3 cellular contexts compared by ENCODE assay signal in genomic region chr19:15862444-15862843, GRCh38.
A peak's percentile ranks its signal among the peaks of the same experiment; 100 is the strongest.
TF ChIP-seq lines count a peak whose summit lies in the region.

No MANE protein-coding gene starts in this region.

TF ChIP-seq in HepG2, 621 proteins besides CTCF, POLR2A, EP300 and RAD21:
- TF ChIP-seq PCBP1 (IDR thresholded peaks at IDR 0.05; ENCODE audit: borderline replicate concordance, low read depth, low read length) (peak; percentile 92), ZNF597 (CRISPR knock-in tag; IDR thresholded peaks at IDR 0.05) (no peak), ZSCAN20 (CRISPR knock-in tag; IDR thresholded peaks at IDR 0.05; ENCODE audit: borderline replicate concordance) (no peak), HNRNPK (IDR thresholded peaks at IDR 0.05; ENCODE audit: low read depth, low read length, poor library complexity, severe bottlenecking) (peak; percentile 97)

TF ChIP-seq in HCT116, 20 proteins besides CTCF, POLR2A, EP300 and RAD21:
- TF ChIP-seq TCF7L2 (IDR thresholded peaks at IDR 0.05; ENCODE audit: borderline replicate concordance, extremely low read depth, insufficient read depth, insufficient read length) (no peak), REST (IDR thresholded peaks at IDR 0.05; ENCODE audit: low read depth) (no peak), EZH2 (IDR thresholded peaks at IDR 0.05) (no peak), EZH2phosphoT487 (IDR thresholded peaks at IDR 0.05; ENCODE audit: borderline replicate concordance) (no peak), CEBPB (IDR thresholded peaks at IDR 0.05; ENCODE audit: low read depth) (no peak), ZFX (IDR thresholded peaks at IDR 0.05) (no peak), SIN3A (IDR thresholded peaks at IDR 0.05; ENCODE audit: low read depth) (no peak), CBX3 (IDR thresholded peaks at IDR 0.05; ENCODE audit: low read depth) (no peak), JUND (IDR thresholded peaks at IDR 0.05) (no peak), ELF1 (IDR thresholded peaks at IDR 0.05; ENCODE audit: borderline replicate concordance, low read depth) (no peak), EGR1 (IDR thresholded peaks at IDR 0.05; ENCODE audit: low read depth) (no peak), YY1 (IDR thresholded peaks at IDR 0.05; ENCODE audit: extremely low read depth, insufficient replicate concordance, low read depth, low read length) (no peak), POLR2AphosphoS5 (IDR thresholded peaks at IDR 0.05; ENCODE audit: low read depth, low read length) (no peak), SRF (IDR thresholded peaks at IDR 0.05; ENCODE audit: low read depth) (no peak), FOSL1 (IDR thresholded peaks at IDR 0.05; ENCODE audit: low read depth) (no peak), ZNF274 (IDR thresholded peaks at IDR 0.05; ENCODE audit: low read depth, low read length) (no peak), ZBTB33 (IDR thresholded peaks at IDR 0.05; ENCODE audit: extremely low read depth, insufficient replicate concordance, low read length) (no peak), ATF3 (IDR thresholded peaks at IDR 0.05) (no peak)
- TF ChIP-seq, protein P1, sequence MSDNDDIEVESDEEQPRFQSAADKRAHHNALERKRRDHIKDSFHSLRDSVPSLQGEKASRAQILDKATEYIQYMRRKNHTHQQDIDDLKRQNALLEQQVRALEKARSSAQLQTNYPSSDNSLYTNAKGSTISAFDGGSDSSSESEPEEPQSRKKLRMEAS (IDR thresholded peaks at IDR 0.05) = no peak

TF ChIP-seq in K562, 482 proteins besides CTCF, POLR2A, EP300 and RAD21:
- TF ChIP-seq HNRNPK (IDR thresholded peaks at IDR 0.05; ENCODE audit: low read depth, low read length, poor library complexity, severe bottlenecking) = peak; percentile 84
- no peak for TF ChIP-seq PYGO2 (tag; IDR thresholded peaks at IDR 0.05)
- no peak for TF ChIP-seq PATZ1 (CRISPR knock-in tag; IDR thresholded peaks at IDR 0.05; ENCODE audit: borderline replicate concordance)
- TF ChIP-seq GTF2F1 (IDR thresholded peaks at IDR 0.05; ENCODE audit: low read depth, low read length) = no peak
- no peak for TF ChIP-seq DIDO1 (tag; IDR thresholded peaks at IDR 0.05; ENCODE audit: low read depth)
